Comparison of ENCODE assay signal across 8 cellular contexts in genomic region chr2:176001281-176001902, GRCh38. TPM values are rescaled to one million over a fixed set of nuclear protein-coding genes. Genes with fewer than 3 reads are reported as not detected.
DNase-seq lines count a peak whose midpoint lies in the region; ATAC-seq lines count a peak whose summit lies in the region.

No MANE protein-coding gene starts in this region.

- peaks cover 1% of the 10 kb centered on the region for H3K36me3 Mint-ChIP-seq in activated CD4-positive, alpha-beta T cell treated with anti-CD3 and anti-CD28 coated beads, Interleukin-2, amount 10 ng/mL, durations not matched to agents 24 days and 14 days (ENCODE audit: low read depth)

- ATAC-seq in GM18520 (IDR thresholded peaks at IDR 0.05; ENCODE audit: unreplicated experiment) (peak; percentile 26), HG03060 (IDR thresholded peaks at IDR 0.05; ENCODE audit: low read depth, unreplicated experiment) (peak; percentile 27)

- peaks cover 12% of the 10 kb centered on the region for H3K4me1 ChIP-seq in ACC112 (ENCODE audit: control insufficient read depth, insufficient read depth, low read length, unreplicated experiment)
- H3K4me1 ChIP-seq in effector memory CD4-positive, alpha-beta T cell (ENCODE audit: control insufficient read depth, insufficient read depth, low read length, poor library complexity, severe bottlenecking) = peaks cover 6% of the 10 kb centered on the region
- no peaks in the 10 kb centered on the region for H3K4me1 ChIP-seq in mesodermal cell (ENCODE audit: control insufficient read depth, insufficient read depth, low read length, poor library complexity, severe bottlenecking)

- H3K4me3 Mint-ChIP-seq in activated CD4-positive, alpha-beta T cell treated with anti-CD3 and anti-CD28 coated beads, Interleukin-2, amount 10 ng/mL, durations not matched to agents 24 days and 14 days = peak overlapping the region; percentile 100

- peak overlapping the region; percentile 95 for H3K4me3 ChIP-seq in ACC112 (ENCODE audit: low read depth, low read length)
- peak overlapping the region; percentile 82 for H3K4me3 ChIP-seq in effector memory CD4-positive, alpha-beta T cell (ENCODE audit: insufficient read depth, low read depth, low read length, poor library complexity, severe bottlenecking)
- peak overlapping the region; percentile 68 for H3K4me3 ChIP-seq in mesodermal cell (ENCODE audit: extremely low read depth, insufficient read depth, low read length, poor library complexity, severe bottlenecking)

- H3K36me3 ChIP-seq in ACC112 (ENCODE audit: insufficient read depth, low read length) (no peaks in the 10 kb centered on the region), mesodermal cell (ENCODE audit: control insufficient read depth, insufficient read depth, low read length) (no peaks in the 10 kb centered on the region)
- H3K36me3 ChIP-seq in effector memory CD4-positive, alpha-beta T cell (ENCODE audit: control insufficient read depth, insufficient read depth, low read length) = no peaks in the 10 kb centered on the region

- H3K9me3 ChIP-seq in effector memory CD4-positive, alpha-beta T cell (ENCODE audit: control insufficient read depth, low read length) = no peaks in the 10 kb centered on the region
- no peaks in the 10 kb centered on the region for H3K9me3 ChIP-seq in mesodermal cell (ENCODE audit: control insufficient read depth, low read length)

- H3K4me1 Mint-ChIP-seq in activated CD4-positive, alpha-beta T cell treated with anti-CD3 and anti-CD28 coated beads, Interleukin-2, amount 10 ng/mL, durations not matched to agents 24 days and 14 days = peaks cover 20% of the 10 kb centered on the region

- H3K9me3 Mint-ChIP-seq in activated CD4-positive, alpha-beta T cell treated with anti-CD3 and anti-CD28 coated beads, Interleukin-2, amount 10 ng/mL, durations not matched to agents 24 days and 14 days = no peaks in the 10 kb centered on the region

- 2% methylated on average over 17 to 18 of the region's 21 CpGs for WGBS in mesodermal cell (ENCODE audit: insufficient coverage in 2 of 2), 2 experiments

- H3K27ac ChIP-seq in ACC112 (ENCODE audit: low read depth, low read length) (peak overlapping the region; percentile 57), mesodermal cell (ENCODE audit: low read depth, low read length, severe bottlenecking) (peak overlapping the region; percentile 65)
- H3K27ac ChIP-seq in effector memory CD4-positive, alpha-beta T cell (ENCODE audit: insufficient read depth, low read length, poor library complexity, severe bottlenecking) = peak overlapping the region; percentile 67

- peak overlapping the region; percentile 98 for H3K27ac Mint-ChIP-seq in activated CD4-positive, alpha-beta T cell treated with anti-CD3 and anti-CD28 coated beads, Interleukin-2, amount 10 ng/mL, durations not matched to agents 24 days and 14 days

- peak overlapping the region; percentile 70 for H2AFZ ChIP-seq in ACC112 (ENCODE audit: low read length, unreplicated experiment)

- peak; percentile 61 for DNase-seq in NCI-H2171 treated with DMSO at 0.1 percent for 48 hours (lab: John Stamatoyannopoulos, UW)
- peak; percentile 83 for DNase-seq in activated CD4-positive, alpha-beta T cell treated with anti-CD3 and anti-CD28 coated beads, Interleukin-2, amount 10 ng/mL, durations not matched to agents 24 days and 14 days
- no peak for DNase-seq in effector memory CD4-positive, alpha-beta T cell
- peak; percentile 32 to 39 for DNase-seq in stimulated activated CD8-positive, alpha-beta memory T cell treated with anti-CD3 and anti-CD28 coated beads, Interleukin-2, amount 100 ng/mL, for 48 hours (ENCODE audit: low read depth in 2 of 2)

- intact Hi-C loops in activated CD4-positive, alpha-beta T cell treated with anti-CD3 and anti-CD28 coated beads, Interleukin-2, amount 10 ng/mL, durations not matched to agents 24 days and 14 days (cut with micrococcal nuclease) = loop anchor here (5.0 to 10.0 kb wide), 6 partner anchors 271 to 1757 kb away; partner anchors contain the start of genes HNRNPA3 and OLA1

- H3K27me3 ChIP-seq in ACC112 (ENCODE audit: insufficient read depth, low read length) = no peaks in the 10 kb centered on the region
- no peaks in the 10 kb centered on the region for H3K27me3 ChIP-seq in effector memory CD4-positive, alpha-beta T cell (replicated peaks; ENCODE audit: control insufficient read depth, insufficient read depth, low read length, poor library complexity, severe bottlenecking)

- H3K27me3 Mint-ChIP-seq in activated CD4-positive, alpha-beta T cell treated with anti-CD3 and anti-CD28 coated beads, Interleukin-2, amount 10 ng/mL, durations not matched to agents 24 days and 14 days = peaks cover 4% of the 10 kb centered on the region

- peaks cover 43% of the 10 kb centered on the region for H3K79me2 ChIP-seq in ACC112 (ENCODE audit: control insufficient read depth, insufficient read depth, low read length, unreplicated experiment)

RNA-seq across cellular contexts. Expression of gene LNPK, which starts 0.7 kb away (rescaled TPM):
- total RNA-seq in activated CD4-positive, alpha-beta T cell treated with anti-CD3 and anti-CD28 coated beads, Interleukin-2, amount 10 ng/mL, durations not matched to agents 24 days and 14 days = 46.3 and 47.8 TPM in 2 replicates
- 21.8 TPM for polyA plus RNA-seq in mesodermal cell (2013, experiment 1 of 2)
- polyA plus RNA-seq in mesodermal cell (2013, experiment 2 of 2) = 20.6 TPM

Comparison
In these comparisons a context has a peak if more than half of its experiments do, and no peak if none do; other contexts are left out.
1. DNase-seq: peak in NCI-H2171 treated with DMSO at 0.1 percent for 48 hours (single experiment), activated CD4-positive, alpha-beta T cell treated with anti-CD3 and anti-CD28 coated beads, Interleukin-2, amount 10 ng/mL, durations not matched to agents 24 days and 14 days (single experiment) and stimulated activated CD8-positive, alpha-beta memory T cell treated with anti-CD3 and anti-CD28 coated beads, Interleukin-2, amount 100 ng/mL, for 48 hours (2 of 2); none in effector memory CD4-positive, alpha-beta T cell (0 of 3).
2. Peak in every context shown above with its lines, with median percentiles within 50 percentile points of each other: H3K27ac ChIP-seq and H3K4me3 ChIP-seq.